Comparison of ENCODE assay signal across 1 cellular context in genomic region chr7:105493928-105494325, GRCh38.
TF ChIP-seq lines count a peak whose summit lies in the region.

No MANE protein-coding gene starts in this region.

TF ChIP-seq in SK-N-SH treated with all-trans-retinoic acid at 6 μM for 48 hours, 23 proteins besides CTCF, POLR2A, EP300 and RAD21 (continued from another document):
- TF ChIP-seq CREB5 (CRISPR knock-in tag; IDR thresholded peaks at IDR 0.05; ENCODE audit: low read depth) (no peak), ZNF565 (CRISPR knock-in tag; conservative IDR thresholded peaks at IDR 0.05; ENCODE audit: low read depth) (no peak), CSRNP3 (CRISPR knock-in tag; IDR thresholded peaks at IDR 0.05) (no peak), ZFP3 (CRISPR knock-in tag; IDR thresholded peaks at IDR 0.05) (no peak), OSR1 (CRISPR knock-in tag; IDR thresholded peaks at IDR 0.05) (no peak), ZFP30 (CRISPR knock-in tag; IDR thresholded peaks at IDR 0.05) (no peak)
